Comparison of ENCODE assay signal across 14 cellular contexts in genomic region chr6:161477901-161478425, GRCh38.
A peak's percentile ranks its signal among the peaks of the same experiment; 100 is the strongest.
DNase-seq lines count a peak whose midpoint lies in the region; ATAC-seq lines count a peak whose summit lies in the region.
"Had no signal": no experiment of that assay in that cellular context is flagged by ENCODE, and none has a peak within 500 bp of the region (broad histone marks: within the 10 kb centered on the region; RNA-seq: fewer than 3 reads in every experiment).

No MANE protein-coding gene starts in this region.

- peak; percentile 7 for DNase-seq in COLO829 (ENCODE audit: low spot score)
- DNase-seq in NCI-H1930 (lab: John Stamatoyannopoulos, UW), result peak; percentile 25 to 29
- peak; percentile 19 for DNase-seq in SK-MEL-5 (ENCODE audit: low read depth, low spot score)
- peak; percentile 77 for DNase-seq in foreskin melanocyte
- DNase-seq in activated gamma-delta T cell (lab: John Stamatoyannopoulos, UW), result no peak
- no peak for DNase-seq in activated T-cell treated with anti-CD3 and anti-CD28 coated beads, Interleukin-2, amount 50 U/mL, for 48 hours
- DNase-seq in NCI-H1694 (lab: John Stamatoyannopoulos, UW), result no peak
- DNase-seq: CD4-positive, CD25-positive, alpha-beta regulatory T cell; CD8-positive, alpha-beta T cell; DMS53; DMS79 treated with DMSO at 0.1 percent for 48 hours; H9 had no signal

- in situ Hi-C loops in SK-MEL-5 (cut with HindIII; ENCODE audit: low pct_unique_long_range_greater_than_20kb, low sequenced_read_pairs), result no loop called here

- ATAC-seq in HG02571 (IDR thresholded peaks at IDR 0.05; ENCODE audit: unreplicated experiment), result no peak
- ATAC-seq: CD8-positive, alpha-beta T cell; GM23338 had no signal

Comparison
In these comparisons a context has a peak if more than half of its experiments do, and no peak if none do; other contexts are left out.
1. DNase-seq: peak in COLO829 (single experiment), NCI-H1930 (2 of 2), SK-MEL-5 (single experiment) and foreskin melanocyte (single experiment); none in activated gamma-delta T cell (single experiment), activated T-cell treated with anti-CD3 and anti-CD28 coated beads, Interleukin-2, amount 50 U/mL, for 48 hours (0 of 2) and NCI-H1694 (single experiment).